41 cellular contexts compared by ENCODE assay signal in genomic region chrX:70279081-70279480, GRCh38. TPM values are rescaled to one million over a fixed set of nuclear protein-coding genes. Genes with fewer than 3 reads are reported as not detected.
"Had no signal": no experiment of that assay in that cellular context is flagged by ENCODE, and none has a peak within 500 bp of the region (broad histone marks: within the 10 kb centered on the region; RNA-seq: fewer than 3 reads in every experiment).

No MANE protein-coding gene starts in this region.

- H3K4me3 Mint-ChIP-seq: activated naive CD4-positive, alpha-beta T cell treated with anti-CD3 and anti-CD28 coated beads for 36 hours; activated naive CD4-positive, alpha-beta T cell treated with anti-CD3 and anti-CD28 coated beads, Interleukin-2, amount 10 ng/mL, durations not matched to agents 7 days and 5 days; activated naive CD4-positive, alpha-beta T cell treated with anti-CD3 and anti-CD28 coated beads, Interleukin-2, amount 50 U/mL, for 24 hours; activated naive CD8-positive, alpha-beta T cell; activated naive CD8-positive, alpha-beta T cell treated with anti-CD3 and anti-CD28 coated beads for 36 hours; activated naive CD8-positive, alpha-beta T cell treated with anti-CD3 and anti-CD28 coated beads, Interleukin-2, amount 10 ng/mL, durations not matched to agents 7 days and 5 days; activated naive CD8-positive, alpha-beta T cell treated with anti-CD3 and anti-CD28 coated beads, Interleukin-2, amount 50 U/mL, for 24 hours; activated T-cell treated with anti-CD3 and anti-CD28 coated beads, Interleukin-2, amount 50 U/mL, for 72 hours; activated T-helper 1 cell treated with anti-CD3 and anti-CD28 coated beads, Interleukin-12 subunit alpha, Interleukin-12 subunit beta, Interleukin-2, Interleukin-4 antibody, amounts not matched to agents 30 ng/mL and 10 ng/mL and 1 ng/mL, durations not matched to agents 14 hours and 24 hours and 36 hours; activated T-helper 17 cell treated with anti-CD3 and anti-CD28 coated beads, Interleukin-2, amount 50 U/mL, for 72 hours; brain; central memory CD8-positive, alpha-beta T cell had no signal

- H3K27ac Mint-ChIP-seq: activated naive CD4-positive, alpha-beta T cell treated with anti-CD3 and anti-CD28 coated beads for 36 hours; activated naive CD4-positive, alpha-beta T cell treated with anti-CD3 and anti-CD28 coated beads, Interleukin-2, amount 10 ng/mL, durations not matched to agents 7 days and 5 days; activated naive CD4-positive, alpha-beta T cell treated with anti-CD3 and anti-CD28 coated beads, Interleukin-2, amount 50 U/mL, for 24 hours; activated naive CD4-positive, alpha-beta T cell treated with anti-CD3 and anti-CD28 coated beads, Interleukin-2, amount 50 U/mL, for 72 hours; activated naive CD8-positive, alpha-beta T cell; activated naive CD8-positive, alpha-beta T cell treated with anti-CD3 and anti-CD28 coated beads for 36 hours; activated naive CD8-positive, alpha-beta T cell treated with anti-CD3 and anti-CD28 coated beads, Interleukin-2, amount 10 ng/mL, durations not matched to agents 7 days and 5 days; activated naive CD8-positive, alpha-beta T cell treated with anti-CD3 and anti-CD28 coated beads, Interleukin-2, amount 50 U/mL, for 24 hours; activated T-cell treated with anti-CD3 and anti-CD28 coated beads, Interleukin-2, amount 50 U/mL, for 72 hours; activated T-helper 1 cell treated with anti-CD3 and anti-CD28 coated beads, Interleukin-12 subunit alpha, Interleukin-12 subunit beta, Interleukin-2, Interleukin-4 antibody, amounts not matched to agents 30 ng/mL and 10 ng/mL and 1 ng/mL, durations not matched to agents 14 hours and 24 hours and 36 hours; activated T-helper 17 cell treated with anti-CD3 and anti-CD28 coated beads, Interleukin-2, amount 50 U/mL, for 72 hours; activated T-helper 2 cell treated with anti-CD3 and anti-CD28 coated beads, Interferon-gamma antibody, Interleukin-2, Interleukin-4, amounts not matched to agents 10 μg/mL and 5 μg/mL and 100 μg/mL, durations not matched to agents 14 hours and 24 hours and 36 hours; brain had no signal

- H3K4me1 ChIP-seq: adrenal gland, ascending aorta, body of pancreas, breast epithelium, colonic mucosa had no signal

- H3K4me3 ChIP-seq: adrenal gland, ascending aorta, body of pancreas, breast epithelium, cardiac muscle cell, colonic mucosa had no signal

- H3K27me3 ChIP-seq: ascending aorta, body of pancreas, brain microvascular endothelial cell, cardiac muscle cell, colonic mucosa had no signal

- H3K36me3 Mint-ChIP-seq: activated naive CD4-positive, alpha-beta T cell treated with anti-CD3 and anti-CD28 coated beads, Interleukin-2, amount 50 U/mL, for 72 hours; brain had no signal

- H3K36me3 ChIP-seq: adrenal gland, ascending aorta, brain microvascular endothelial cell, breast epithelium, cardiac muscle cell, colonic mucosa had no signal

- H3K4me1 Mint-ChIP-seq: activated naive CD4-positive, alpha-beta T cell treated with anti-CD3 and anti-CD28 coated beads, Interleukin-2, amount 10 ng/mL, durations not matched to agents 7 days and 5 days; activated naive CD4-positive, alpha-beta T cell treated with anti-CD3 and anti-CD28 coated beads, Interleukin-2, amount 50 U/mL, for 24 hours; activated naive CD8-positive, alpha-beta T cell treated with anti-CD3 and anti-CD28 coated beads for 36 hours; activated naive CD8-positive, alpha-beta T cell treated with anti-CD3 and anti-CD28 coated beads, Interleukin-2, amount 10 ng/mL, durations not matched to agents 7 days and 5 days; activated naive CD8-positive, alpha-beta T cell treated with anti-CD3 and anti-CD28 coated beads, Interleukin-2, amount 50 U/mL, for 24 hours; activated T-helper 17 cell treated with anti-CD3 and anti-CD28 coated beads, Interleukin-2, amount 50 U/mL, for 72 hours; brain; central memory CD8-positive, alpha-beta T cell had no signal

- H3K9me3 ChIP-seq: adrenal gland, ascending aorta, body of pancreas, breast epithelium, colonic mucosa had no signal

- ATAC-seq: activated naive CD4-positive, alpha-beta T cell treated with anti-CD3 and anti-CD28 coated beads, Interleukin-2, amount 50 U/mL, for 72 hours; activated naive CD8-positive, alpha-beta T cell treated with anti-CD3 and anti-CD28 coated beads, Interleukin-2, amount 50 U/mL, for 24 hours; activated T-cell treated with anti-CD3 and anti-CD28 coated beads, Interleukin-2, amount 50 U/mL, for 72 hours; activated T-helper 17 cell treated with anti-CD3 and anti-CD28 coated beads, Interleukin-2, amount 50 U/mL, for 72 hours; body of pancreas had no signal

- H3K9me3 Mint-ChIP-seq: activated naive CD4-positive, alpha-beta T cell treated with anti-CD3 and anti-CD28 coated beads for 36 hours; activated naive CD4-positive, alpha-beta T cell treated with anti-CD3 and anti-CD28 coated beads, Interleukin-2, amount 10 ng/mL, durations not matched to agents 7 days and 5 days; activated naive CD4-positive, alpha-beta T cell treated with anti-CD3 and anti-CD28 coated beads, Interleukin-2, amount 50 U/mL, for 24 hours; activated naive CD4-positive, alpha-beta T cell treated with anti-CD3 and anti-CD28 coated beads, Interleukin-2, amount 50 U/mL, for 72 hours; activated naive CD8-positive, alpha-beta T cell treated with anti-CD3 and anti-CD28 coated beads for 36 hours; activated naive CD8-positive, alpha-beta T cell treated with anti-CD3 and anti-CD28 coated beads, Interleukin-2, amount 10 ng/mL, durations not matched to agents 7 days and 5 days; activated naive CD8-positive, alpha-beta T cell treated with anti-CD3 and anti-CD28 coated beads, Interleukin-2, amount 50 U/mL, for 24 hours; activated T-cell treated with anti-CD3 and anti-CD28 coated beads, Interleukin-2, amount 50 U/mL, for 72 hours; activated T-helper 1 cell treated with anti-CD3 and anti-CD28 coated beads, Interleukin-12 subunit alpha, Interleukin-12 subunit beta, Interleukin-2, Interleukin-4 antibody, amounts not matched to agents 30 ng/mL and 10 ng/mL and 1 ng/mL, durations not matched to agents 14 hours and 24 hours and 36 hours; activated T-helper 17 cell treated with anti-CD3 and anti-CD28 coated beads, Interleukin-2, amount 50 U/mL, for 72 hours; activated T-helper 2 cell treated with anti-CD3 and anti-CD28 coated beads, Interferon-gamma antibody, Interleukin-2, Interleukin-4, amounts not matched to agents 10 μg/mL and 5 μg/mL and 100 μg/mL, durations not matched to agents 14 hours and 24 hours and 36 hours; central memory CD8-positive, alpha-beta T cell had no signal

- DNase-seq: activated effector memory CD4-positive, alpha-beta T cell treated with anti-CD3 and anti-CD28 coated beads, Interleukin-2, amount 50 U/mL, for 16 hours; activated effector memory CD4-positive, alpha-beta T cell treated with Interleukin-2 at 50 U/mL for 16 hours; activated gamma-delta T cell; activated gamma-delta T cell treated with Interleukin-2 at 50 U/mL for 16 hours; activated naive CD4-positive, alpha-beta T cell; activated naive CD4-positive, alpha-beta T cell treated with anti-CD3 and anti-CD28 coated beads for 36 hours; activated naive CD4-positive, alpha-beta T cell treated with anti-CD3 and anti-CD28 coated beads, Interleukin-2, amount 10 ng/mL, durations not matched to agents 7 days and 5 days; activated naive CD4-positive, alpha-beta T cell treated with anti-CD3 and anti-CD28 coated beads, Interleukin-2, amount 50 U/mL, for 16 hours; activated naive CD4-positive, alpha-beta T cell treated with Interleukin-2 at 50 U/mL for 16 hours; activated naive CD8-positive, alpha-beta T cell treated with anti-CD3 and anti-CD28 coated beads for 36 hours; activated naive CD8-positive, alpha-beta T cell treated with anti-CD3 and anti-CD28 coated beads, Interleukin-2, amount 10 ng/mL, durations not matched to agents 7 days and 5 days; activated naive CD8-positive, alpha-beta T cell treated with anti-CD3 and anti-CD28 coated beads, Interleukin-2, amount 50 U/mL, for 24 hours; activated T-cell treated with anti-CD3 and anti-CD28 coated beads, Interleukin-2, amount 50 U/mL, for 48 hours; activated T-cell treated with anti-CD3 and anti-CD28 coated beads, Interleukin-2, amount 50 U/mL, for 72 hours; adrenal gland; amniotic stem cell; amygdala; anterior cingulate cortex; aorta; body of pancreas; brain microvascular endothelial cell; caudate nucleus; central memory CD4-positive, alpha-beta T cell; cerebellar nuclear complex; colonic mucosa had no signal

- H3K27me3 Mint-ChIP-seq: activated naive CD4-positive, alpha-beta T cell treated with anti-CD3 and anti-CD28 coated beads, Interleukin-2, amount 10 ng/mL, durations not matched to agents 7 days and 5 days; activated naive CD4-positive, alpha-beta T cell treated with anti-CD3 and anti-CD28 coated beads, Interleukin-2, amount 50 U/mL, for 24 hours; activated naive CD8-positive, alpha-beta T cell; activated naive CD8-positive, alpha-beta T cell treated with anti-CD3 and anti-CD28 coated beads for 36 hours; activated naive CD8-positive, alpha-beta T cell treated with anti-CD3 and anti-CD28 coated beads, Interleukin-2, amount 10 ng/mL, durations not matched to agents 7 days and 5 days; activated naive CD8-positive, alpha-beta T cell treated with anti-CD3 and anti-CD28 coated beads, Interleukin-2, amount 50 U/mL, for 24 hours; activated T-helper 17 cell treated with anti-CD3 and anti-CD28 coated beads, Interleukin-2, amount 50 U/mL, for 72 hours; central memory CD8-positive, alpha-beta T cell had no signal

- H3K27ac ChIP-seq: adrenal gland, ascending aorta, body of pancreas, brain microvascular endothelial cell, breast epithelium, cardiac muscle cell, colonic mucosa had no signal

RNA-seq across cellular contexts. Expression of gene RAB41, which starts 2.9 kb away (rescaled TPM):
- total RNA-seq: activated naive CD4-positive, alpha-beta T cell treated with anti-CD3 and anti-CD28 coated beads for 36 hours; activated naive CD4-positive, alpha-beta T cell treated with anti-CD3 and anti-CD28 coated beads, Interleukin-2, amount 50 U/mL, for 72 hours; activated naive CD8-positive, alpha-beta T cell treated with anti-CD3 and anti-CD28 coated beads for 36 hours; activated naive CD8-positive, alpha-beta T cell treated with anti-CD3 and anti-CD28 coated beads, Interleukin-2, amount 10 ng/mL, durations not matched to agents 7 days and 5 days; activated T-cell treated with anti-CD3 and anti-CD28 coated beads, Interleukin-2, amount 50 U/mL, for 72 hours; activated T-helper 1 cell treated with anti-CD3 and anti-CD28 coated beads, Interleukin-12 subunit alpha, Interleukin-12 subunit beta, Interleukin-2, Interleukin-4 antibody, amounts not matched to agents 30 ng/mL and 10 ng/mL and 1 ng/mL, durations not matched to agents 14 hours and 24 hours and 36 hours; activated T-helper 17 cell treated with anti-CD3 and anti-CD28 coated beads, Interleukin-2, amount 50 U/mL, for 72 hours; activated T-helper 2 cell treated with anti-CD3 and anti-CD28 coated beads, Interferon-gamma antibody, Interleukin-2, Interleukin-4, amounts not matched to agents 10 μg/mL and 5 μg/mL and 100 μg/mL, durations not matched to agents 14 hours and 24 hours and 36 hours; adrenal gland; aorta; ascending aorta; astrocyte; body of pancreas; breast epithelium; bronchial epithelial cell; cardiac muscle cell; cardiac septum; cerebellum; chondrocyte; colonic mucosa had no signal

RNA-seq across cellular contexts. Expression of gene KIF4A, which starts 10.8 kb away (rescaled TPM):
- total RNA-seq: ascending aorta, body of pancreas had no signal

RNA-seq across cellular contexts. Expression of gene ARR3, which starts 10.9 kb away (rescaled TPM):
- total RNA-seq: activated naive CD4-positive, alpha-beta T cell treated with anti-CD3 and anti-CD28 coated beads for 36 hours; activated naive CD4-positive, alpha-beta T cell treated with anti-CD3 and anti-CD28 coated beads, Interleukin-2, amount 50 U/mL, for 72 hours; activated naive CD8-positive, alpha-beta T cell treated with anti-CD3 and anti-CD28 coated beads for 36 hours; activated naive CD8-positive, alpha-beta T cell treated with anti-CD3 and anti-CD28 coated beads, Interleukin-2, amount 10 ng/mL, durations not matched to agents 7 days and 5 days; activated T-cell treated with anti-CD3 and anti-CD28 coated beads, Interleukin-2, amount 50 U/mL, for 72 hours; activated T-helper 1 cell treated with anti-CD3 and anti-CD28 coated beads, Interleukin-12 subunit alpha, Interleukin-12 subunit beta, Interleukin-2, Interleukin-4 antibody, amounts not matched to agents 30 ng/mL and 10 ng/mL and 1 ng/mL, durations not matched to agents 14 hours and 24 hours and 36 hours; activated T-helper 17 cell treated with anti-CD3 and anti-CD28 coated beads, Interleukin-2, amount 50 U/mL, for 72 hours; activated T-helper 2 cell treated with anti-CD3 and anti-CD28 coated beads, Interferon-gamma antibody, Interleukin-2, Interleukin-4, amounts not matched to agents 10 μg/mL and 5 μg/mL and 100 μg/mL, durations not matched to agents 14 hours and 24 hours and 36 hours; adrenal gland; aorta; ascending aorta; astrocyte; body of pancreas; breast epithelium; bronchial epithelial cell; cardiac muscle cell; cardiac septum; cerebellum; chondrocyte; colonic mucosa had no signal

RNA-seq across cellular contexts. Expression of gene P2RY4, which starts 19.1 kb away (rescaled TPM):
- total RNA-seq: activated T-helper 1 cell treated with anti-CD3 and anti-CD28 coated beads, Interleukin-12 subunit alpha, Interleukin-12 subunit beta, Interleukin-2, Interleukin-4 antibody, amounts not matched to agents 30 ng/mL and 10 ng/mL and 1 ng/mL, durations not matched to agents 14 hours and 24 hours and 36 hours; bronchial epithelial cell; chondrocyte had no signal
